Comparison of ENCODE assay signal across 16 cellular contexts in the genomic region with DNA sequence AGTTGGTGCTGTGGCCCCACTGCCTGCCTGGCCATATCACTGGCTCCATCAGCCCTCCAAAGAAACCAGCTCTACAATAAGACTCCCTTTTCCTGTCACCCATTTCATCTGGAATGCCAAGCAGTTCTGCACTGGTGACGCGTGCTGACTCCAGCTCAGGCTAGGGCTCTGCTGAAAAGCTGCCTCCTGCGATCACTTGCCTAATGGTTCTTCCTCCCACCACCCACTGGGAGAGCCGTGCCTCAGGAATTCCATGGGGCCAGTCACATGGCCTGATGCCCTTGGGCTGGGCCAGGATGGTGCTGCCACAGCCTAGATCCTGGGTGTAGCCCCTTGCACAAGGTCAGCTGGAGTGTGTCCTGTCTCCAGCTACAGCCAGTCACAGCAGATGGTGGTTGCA.
A peak's percentile ranks its signal among the peaks of the same experiment; 100 is the strongest.
DNase-seq lines count a peak whose midpoint lies in the region; ATAC-seq and TF ChIP-seq lines count a peak whose summit lies in the region.
"Had no signal": no experiment of that assay in that cellular context is flagged by ENCODE, and none has a peak within 500 bp of the region (broad histone marks: within the 10 kb centered on the region; RNA-seq: fewer than 3 reads in every experiment).

No MANE protein-coding gene starts in this region.

- DNase-seq in activated T-cell treated with anti-CD3 and anti-CD28 coated beads, Interleukin-2, amount 50 U/mL, for 24 hours = no peak
- DNase-seq in activated T-cell treated with anti-CD3 and anti-CD28 coated beads, Interleukin-2, amount 50 U/mL, for 4 hours = no peak
- DNase-seq in NCI-H226 = peak; percentile 34
- DNase-seq in epithelial cell of esophagus (ENCODE audit: low read depth) = peak; percentile 10
- DNase-seq in retinal pigment epithelial cell (ENCODE audit: low read depth) = peak; percentile 20
- DNase-seq in COLO668 (lab: John Stamatoyannopoulos, UW; ENCODE audit: unreplicated experiment) = no peak
- no peak for DNase-seq in activated naive CD4-positive, alpha-beta T cell (lab: John Stamatoyannopoulos, UW)
- DNase-seq: activated B cell treated with CpG ODN at 0.5 μM for 24 hours; activated gamma-delta T cell treated with Interleukin-2 at 50 U/mL for 16 hours; CD8-positive, alpha-beta memory T cell; KBM-7; NCI-H1436 treated with DMSO at 0.1 percent for 48 hours; NCI-H446 had no signal

- peaks cover 21% of the 10 kb centered on the region for H3K36me3 Mint-ChIP-seq in activated T-cell treated with anti-CD3 and anti-CD28 coated beads, Interleukin-2, amount 50 U/mL, for 24 hours (ENCODE audit: low read depth)
- peaks cover 8% of the 10 kb centered on the region for H3K36me3 Mint-ChIP-seq in activated T-cell treated with anti-CD3 and anti-CD28 coated beads, Interleukin-2, amount 50 U/mL, for 4 hours (ENCODE audit: insufficient read depth)

- H3K27me3 Mint-ChIP-seq in activated T-cell treated with anti-CD3 and anti-CD28 coated beads, Interleukin-2, amount 50 U/mL, for 24 hours = no peaks in the 10 kb centered on the region
- no peaks in the 10 kb centered on the region for H3K27me3 Mint-ChIP-seq in activated T-cell treated with anti-CD3 and anti-CD28 coated beads, Interleukin-2, amount 50 U/mL, for 4 hours (ENCODE audit: low read depth)
- H3K27me3 Mint-ChIP-seq: activated B cell treated with CpG ODN at 0.5 μM for 24 hours; CD8-positive, alpha-beta memory T cell had no signal

- no peaks in the 10 kb centered on the region for H3K9me3 Mint-ChIP-seq in activated T-cell treated with anti-CD3 and anti-CD28 coated beads, Interleukin-2, amount 50 U/mL, for 24 hours
- no peaks in the 10 kb centered on the region for H3K9me3 Mint-ChIP-seq in activated T-cell treated with anti-CD3 and anti-CD28 coated beads, Interleukin-2, amount 50 U/mL, for 4 hours
- H3K9me3 Mint-ChIP-seq: activated B cell treated with CpG ODN at 0.5 μM for 24 hours; CD8-positive, alpha-beta memory T cell; nephron had no signal

- H3K4me3 ChIP-seq in epithelial cell of esophagus (ENCODE audit: low read length) (no peak overlapping the region), retinal pigment epithelial cell (ENCODE audit: low read length) (no peak overlapping the region)
- H3K4me3 ChIP-seq: ascending aorta had no signal

- peaks cover 2% of the 10 kb centered on the region for H3K4me1 Mint-ChIP-seq in activated T-cell treated with anti-CD3 and anti-CD28 coated beads, Interleukin-2, amount 50 U/mL, for 24 hours (ENCODE audit: low read depth)
- peaks cover under 1% of the 10 kb centered on the region for H3K4me1 Mint-ChIP-seq in activated T-cell treated with anti-CD3 and anti-CD28 coated beads, Interleukin-2, amount 50 U/mL, for 4 hours (ENCODE audit: low read depth)

- no peak for ATAC-seq in activated T-cell treated with anti-CD3 and anti-CD28 coated beads, Interleukin-2, amount 50 U/mL, for 4 hours
- no peak for ATAC-seq in HG02798 (IDR thresholded peaks at IDR 0.05; ENCODE audit: poor library complexity, unreplicated experiment)

- H3K4me3 Mint-ChIP-seq in activated T-cell treated with anti-CD3 and anti-CD28 coated beads, Interleukin-2, amount 50 U/mL, for 24 hours = no peak overlapping the region
- H3K4me3 Mint-ChIP-seq in activated T-cell treated with anti-CD3 and anti-CD28 coated beads, Interleukin-2, amount 50 U/mL, for 4 hours = no peak overlapping the region
- H3K4me3 Mint-ChIP-seq: activated B cell treated with CpG ODN at 0.5 μM for 24 hours; CD8-positive, alpha-beta memory T cell; nephron had no signal

- TF ChIP-seq CTCF in epithelial cell of esophagus (IDR thresholded peaks at IDR 0.05; ENCODE audit: insufficient read depth, low read depth, low read length, missing control alignments) (no peak), retinal pigment epithelial cell (conservative IDR thresholded peaks at IDR 0.05; ENCODE audit: low read depth, low read length) (no peak)

- H3K27ac Mint-ChIP-seq in activated T-cell treated with anti-CD3 and anti-CD28 coated beads, Interleukin-2, amount 50 U/mL, for 24 hours = peak overlapping the region; percentile 42
- H3K27ac Mint-ChIP-seq: activated B cell treated with CpG ODN at 0.5 μM for 24 hours, nephron had no signal

Comparison
In these comparisons a context has a peak if more than half of its experiments do, and no peak if none do; other contexts are left out.
1. DNase-seq: peak in NCI-H226 (single experiment), epithelial cell of esophagus (single experiment) and retinal pigment epithelial cell (single experiment); none in activated T-cell treated with anti-CD3 and anti-CD28 coated beads, Interleukin-2, amount 50 U/mL, for 24 hours (single experiment), activated T-cell treated with anti-CD3 and anti-CD28 coated beads, Interleukin-2, amount 50 U/mL, for 4 hours (single experiment), COLO668 (single experiment) and activated naive CD4-positive, alpha-beta T cell (0 of 4).